Comparison of ENCODE assay signal across 1 cellular context in genomic region chr7:129719980-129720732, GRCh38.
TF ChIP-seq lines count a peak whose summit lies in the region.

No MANE protein-coding gene starts in this region.

TF ChIP-seq in HepG2, 621 proteins besides CTCF, POLR2A, EP300 and RAD21 (continued from another document):
- TF ChIP-seq ZFYVE20 (CRISPR knock-in tag; IDR thresholded peaks at IDR 0.05; ENCODE audit: borderline replicate concordance, low read depth) = no peak
- TF ChIP-seq ZNF652 (CRISPR knock-in tag; IDR thresholded peaks at IDR 0.05; ENCODE audit: borderline replicate concordance, low read depth) = no peak
- TF ChIP-seq ZNF772 (CRISPR knock-in tag; IDR thresholded peaks at IDR 0.05) = no peak
- TF ChIP-seq ZNF616 (CRISPR knock-in tag; IDR thresholded peaks at IDR 0.05; ENCODE audit: low read depth) = no peak
- 0 out of 2 replicates have a peak, but pooled peaks have one; percentile 56 for TF ChIP-seq SOX13 (IDR thresholded peaks at IDR 0.05)
- peak in 1 of 2 experiments; percentile 80; a peak in 2 of 4 replicates for TF ChIP-seq SOX13 (CRISPR knock-in tag; conservative IDR thresholded peaks at IDR 0.05 in 1 of 2, IDR thresholded peaks at IDR 0.05 in 1 of 2)
- TF ChIP-seq PHF5A (CRISPR knock-in tag; IDR thresholded peaks at IDR 0.05; ENCODE audit: low read depth, unreplicated experiment) = no peak
- no peak for TF ChIP-seq RARG (CRISPR knock-in tag; IDR thresholded peaks at IDR 0.05; ENCODE audit: low read depth)
- TF ChIP-seq ZBTB10 (CRISPR knock-in tag; IDR thresholded peaks at IDR 0.05; ENCODE audit: borderline replicate concordance) = no peak
- TF ChIP-seq ZNF644 (CRISPR knock-in tag; IDR thresholded peaks at IDR 0.05; ENCODE audit: low read depth) = 0 out of 2 replicates have a peak, but pooled peaks have one; percentile 15
- TF ChIP-seq RFXAP (CRISPR knock-in tag; IDR thresholded peaks at IDR 0.05; ENCODE audit: borderline replicate concordance) = no peak
- TF ChIP-seq TOPORS (CRISPR knock-in tag; IDR thresholded peaks at IDR 0.05) = no peak
- no peak for TF ChIP-seq CREB1 (IDR thresholded peaks at IDR 0.05)
- no peak for TF ChIP-seq CREB1 (CRISPR knock-in tag; IDR thresholded peaks at IDR 0.05)
- no peak for TF ChIP-seq ZNF563 (CRISPR knock-in tag; IDR thresholded peaks at IDR 0.05)
- no peak for TF ChIP-seq ZNF782 (CRISPR knock-in tag; IDR thresholded peaks at IDR 0.05; ENCODE audit: borderline replicate concordance)
- TF ChIP-seq GTF3A (CRISPR knock-in tag; conservative IDR thresholded peaks at IDR 0.05) = no peak
- no peak for TF ChIP-seq NFAT5 (CRISPR knock-in tag; IDR thresholded peaks at IDR 0.05)
- no peak for TF ChIP-seq NFKB2 (CRISPR knock-in tag; IDR thresholded peaks at IDR 0.05; ENCODE audit: borderline replicate concordance)
- TF ChIP-seq FOSL1 (CRISPR knock-in tag; IDR thresholded peaks at IDR 0.05; ENCODE audit: borderline replicate concordance) = no peak
- no peak for TF ChIP-seq E2F2 (CRISPR knock-in tag; IDR thresholded peaks at IDR 0.05; ENCODE audit: borderline replicate concordance)
- 0 out of 2 replicates have a peak, but pooled peaks have one; percentile 21 for TF ChIP-seq ISL2 (CRISPR knock-in tag; IDR thresholded peaks at IDR 0.05)
- TF ChIP-seq BRD4 (CRISPR knock-in tag; IDR thresholded peaks at IDR 0.05) = no peak
- no peak for TF ChIP-seq HOXA5 (CRISPR knock-in tag; IDR thresholded peaks at IDR 0.05)
- TF ChIP-seq KLF6 (CRISPR knock-in tag; IDR thresholded peaks at IDR 0.05) = no peak
- no peak for TF ChIP-seq POLR2AphosphoS2 (IDR thresholded peaks at IDR 0.05; ENCODE audit: low read depth, low read length)
- TF ChIP-seq TEAD2 (CRISPR knock-in tag; IDR thresholded peaks at IDR 0.05) = no peak
- no peak for TF ChIP-seq ADNP (CRISPR knock-in tag; IDR thresholded peaks at IDR 0.05)
- TF ChIP-seq ARNT (IDR thresholded peaks at IDR 0.05) = no peak
